In the genomic region with DNA sequence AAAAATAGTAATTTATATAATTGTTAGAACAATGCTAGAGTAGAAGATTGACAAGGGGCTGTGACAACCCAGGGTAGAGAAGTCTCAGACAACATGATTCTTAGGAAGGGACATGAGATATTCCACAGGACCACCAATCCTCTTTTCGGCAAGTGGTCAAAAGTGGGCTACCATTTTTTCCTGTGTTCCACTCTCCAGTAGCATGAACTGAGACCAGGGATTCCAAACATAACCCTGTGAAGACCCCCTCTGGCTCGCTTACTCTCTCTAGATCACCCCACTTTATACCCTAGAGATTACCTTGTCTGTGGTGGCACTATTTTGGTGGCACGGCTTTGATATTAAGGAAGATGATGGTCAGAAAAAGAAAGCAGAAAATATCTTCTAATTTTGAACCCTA, we compare ENCODE assay signal across 19 cellular contexts. TPM values are rescaled to one million over a fixed set of nuclear protein-coding genes. Genes with fewer than 3 reads are reported as not detected.
DNase-seq lines count a peak whose midpoint lies in the region; ATAC-seq, FAIRE-seq and TF ChIP-seq lines count a peak whose summit lies in the region.
"Had no signal": no experiment of that assay in that cellular context is flagged by ENCODE, and none has a peak within 500 bp of the region (broad histone marks: within the 10 kb centered on the region; RNA-seq: fewer than 3 reads in every experiment).

No MANE protein-coding gene starts in this region.

- no peak for DNase-seq in CD8-positive, alpha-beta memory T cell
- peak; percentile 60 for DNase-seq in OCI-LY7 (ENCODE audit: low spot score)
- no peak for DNase-seq in GM12878 (ENCODE audit: low read depth, low spot score)
- DNase-seq in PC-3, result no peak
- DNase-seq in COR-L47 (lab: John Stamatoyannopoulos, UW), result no peak
- DNase-seq: activated effector memory CD4-positive, alpha-beta T cell treated with Interleukin-2 at 50 U/mL for 16 hours; body of pancreas; KG1; left lung; NCI-H146; NCI-H2227 treated with DMSO at 0.1 percent for 48 hours; ovary; stimulated activated CD4-positive, alpha-beta T cell treated with anti-CD3 and anti-CD28 coated beads, Interleukin-4, amount 100 ng/mL, for 1 hour; stimulated activated CD8-positive, alpha-beta memory T cell treated with anti-CD3 and anti-CD28 coated beads, Interleukin-4, amount 100 ng/mL, for 48 hours; tibial artery had no signal

- POLR2A ChIA-PET in CD8-positive, alpha-beta memory T cell (lab: Charles Lee), result no interaction called here
- POLR2A ChIA-PET in OCI-LY7 (lab: Charles Lee) (interaction anchor here (0.6 to 16.9 kb wide), 13 partner anchors 8 to 887 kb away, joined by 3 to 566 read pairs (median 6); partner anchors contain the start of gene BTLA), GM12878 (lab: Charles Lee) (interaction anchor here (0.9 to 12.8 kb wide), 5 partner anchors 8 to 365 kb away, joined by 3 to 345 read pairs (median 9); partner anchors contain the start of gene BTLA), PC-3 (lab: Charles Lee; ENCODE audit: unreplicated experiment) (no interaction called here)

- H3K9me2 ChIP-seq in OCI-LY7 (ENCODE audit: insufficient read depth, low read length) (no peaks in the 10 kb centered on the region), PC-3 (replicated peaks; ENCODE audit: low read length) (no peaks in the 10 kb centered on the region)

- peak overlapping the region in 3 of 11 experiments; percentile 66 to 71 (median 66); a peak in 6 of 22 replicates for H3K9ac ChIP-seq in BLaER1 treated with 17β-estradiol and CSF1 and Interleukin-3, amounts not matched to agents 10 nM and 100 nM
- H3K9ac ChIP-seq in GM12878 (ENCODE audit: control insufficient read depth, insufficient read depth, low read length) (peak overlapping the region; percentile 98), PC-3 (ENCODE audit: low read length) (no peak overlapping the region)

- no peak overlapping the region for H2AFZ ChIP-seq in OCI-LY7 (ENCODE audit: low read length)
- no peak overlapping the region for H2AFZ ChIP-seq in GM12878 (ENCODE audit: control insufficient read depth, low read depth, low read length)
- no peak overlapping the region for H2AFZ ChIP-seq in PC-3 (ENCODE audit: low read length)
- H2AFZ ChIP-seq: GM23338 had no signal

- TF ChIP-seq CTCF in OCI-LY7 (conservative IDR thresholded peaks at IDR 0.05; ENCODE audit: low read length), result no peak
- no peak for TF ChIP-seq CTCF in GM12878 (IDR thresholded peaks at IDR 0.05 in 2 of 3, conservative IDR thresholded peaks at IDR 0.05 in 1 of 3; ENCODE audit: control insufficient read depth in 2 of 3, extremely low read depth in 1 of 3, insufficient read depth in 1 of 3, low read depth in 3 of 3, low read length in 3 of 3)
- no peak for TF ChIP-seq CTCF in PC-3 (conservative IDR thresholded peaks at IDR 0.05; ENCODE audit: low read depth, low read length)

- no peaks in the 10 kb centered on the region for H4K20me1 ChIP-seq in BLaER1 treated with 17β-estradiol and CSF1 and Interleukin-3, amounts not matched to agents 10 nM and 100 nM
- H4K20me1 ChIP-seq in OCI-LY7 (ENCODE audit: insufficient read depth, low read length) (no peaks in the 10 kb centered on the region), GM12878 (ENCODE audit: control insufficient read depth, insufficient read depth) (no peaks in the 10 kb centered on the region), PC-3 (ENCODE audit: low read length) (no peaks in the 10 kb centered on the region)

- H3K9me3 Mint-ChIP-seq in CD8-positive, alpha-beta memory T cell, result no peaks in the 10 kb centered on the region
- H3K9me3 Mint-ChIP-seq: GM23338 had no signal

- WGBS in GM12878 (ENCODE audit: insufficient coverage, insufficient replicate concordance, low lambda C conversion rate, missing lambda C conversion rate), result 0% methylated on average over 3 of the region's 3 CpGs

- TF ChIP-seq POLR2A in GM12878 (IDR thresholded peaks at IDR 0.05; ENCODE audit: low read depth, low read length), result peak; percentile 58

- H3K27me3 Mint-ChIP-seq in CD8-positive, alpha-beta memory T cell, result peaks cover 0 to 1% of the 10 kb centered on the region in 2 donors

- peaks cover 51 to 99% (median 96%) of the 10 kb centered on the region in 10 experiments for H3K4me1 ChIP-seq in BLaER1 treated with 17β-estradiol and CSF1 and Interleukin-3, amounts not matched to agents 10 nM and 100 nM
- peaks cover 74% of the 10 kb centered on the region for H3K4me1 ChIP-seq in CD8-positive, alpha-beta memory T cell (ENCODE audit: insufficient read depth, low read length)
- H3K4me1 ChIP-seq in OCI-LY7 (ENCODE audit: insufficient read depth, low read length, poor library complexity, severe bottlenecking) (peaks cover 80% of the 10 kb centered on the region), GM12878 (ENCODE audit: control insufficient read depth, insufficient read depth, low read length) (peaks cover 53% of the 10 kb centered on the region), PC-3 (ENCODE audit: insufficient read depth, low read length) (peaks cover 11% of the 10 kb centered on the region)
- H3K4me1 ChIP-seq: gastroesophageal sphincter, tibial artery had no signal

- H3K4me1 Mint-ChIP-seq in CD8-positive, alpha-beta memory T cell, result peaks cover 67 to 93% (median 92%) of the 10 kb centered on the region in 3 donors

- TF ChIP-seq RAD21 in GM12878 (IDR thresholded peaks at IDR 0.05; ENCODE audit: insufficient read depth, low read depth, low read length), result no peak

- H3K9me3 ChIP-seq in BLaER1 treated with 17β-estradiol and CSF1 and Interleukin-3, amounts not matched to agents 10 nM and 100 nM (replicated peaks in 1 of 11), result no peaks in the 10 kb centered on the region
- no peaks in the 10 kb centered on the region for H3K9me3 ChIP-seq in CD8-positive, alpha-beta memory T cell (ENCODE audit: low read length)
- H3K9me3 ChIP-seq in OCI-LY7 (ENCODE audit: low read length) (no peaks in the 10 kb centered on the region), GM12878 (replicated peaks; ENCODE audit: control insufficient read depth, insufficient read depth, low read length) (no peaks in the 10 kb centered on the region), PC-3 (ENCODE audit: low read length) (no peaks in the 10 kb centered on the region)
- H3K9me3 ChIP-seq: body of pancreas, gastroesophageal sphincter, left lung, ovary, tibial artery had no signal

- CTCF ChIA-PET in CD8-positive, alpha-beta memory T cell (lab: Charles Lee), result interaction anchor here (1.2 kb wide), 1 partner anchor 20 kb away, joined by 7 read pairs; no protein-coding TSS in a partner anchor
- CTCF ChIA-PET in OCI-LY7 (lab: Charles Lee; ENCODE audit: unreplicated experiment) (interaction anchor here (0.9 kb wide), 1 partner anchor 17 kb away, joined by 3 read pairs; no protein-coding TSS in a partner anchor), GM12878 (lab: Yijun Ruan, JAX) (interaction anchor here (1.5 to 18.1 kb wide), 4 partner anchors 15 to 161 kb away, joined by 3 to 226 read pairs (median 13); partner anchors contain the start of gene SLC9C1), PC-3 (lab: Charles Lee) (no interaction called here)

- peaks cover 0 to 17% (median 0%) of the 10 kb centered on the region in 11 experiments; a peak in 1 of 22 replicates for H3K36me3 ChIP-seq in BLaER1 treated with 17β-estradiol and CSF1 and Interleukin-3, amounts not matched to agents 10 nM and 100 nM
- no peaks in the 10 kb centered on the region for H3K36me3 ChIP-seq in CD8-positive, alpha-beta memory T cell (ENCODE audit: insufficient read depth, low read length)
- H3K36me3 ChIP-seq in OCI-LY7 (ENCODE audit: insufficient read depth, low read length), result peaks cover 51% of the 10 kb centered on the region
- H3K36me3 ChIP-seq in GM12878 (ENCODE audit: control insufficient read depth in 2 of 2, insufficient read depth in 2 of 2, low read length in 1 of 2), result peaks cover 0 to 2% of the 10 kb centered on the region in 2 experiments; a peak in 1 of 4 replicates
- no peaks in the 10 kb centered on the region for H3K36me3 ChIP-seq in PC-3 (ENCODE audit: low read depth, low read length)
- H3K36me3 ChIP-seq: gastroesophageal sphincter, left lung, ovary had no signal

- H3K4me2 ChIP-seq in BLaER1 treated with 17β-estradiol and CSF1 and Interleukin-3, amounts not matched to agents 10 nM and 100 nM, result peak overlapping the region; percentile 63 to 93 (median 82); a peak in 21 of 22 replicates
- H3K4me2 ChIP-seq in OCI-LY7 (ENCODE audit: low read length) (peak overlapping the region; percentile 99), GM12878 (ENCODE audit: control insufficient read depth, insufficient read depth) (peak overlapping the region; percentile 64), PC-3 (ENCODE audit: low read length) (no peak overlapping the region)
- H3K4me2 ChIP-seq: GM23338 had no signal

- intact Hi-C loops in OCI-LY7 (cut with micrococcal nuclease; ENCODE audit: unreplicated experiment), result loop anchor here (1.0 to 2.0 kb wide), 2 partner anchors 18 to 367 kb away; partner anchors contain the start of gene BTLA
- intact Hi-C loops in GM12878 (cut with micrococcal nuclease; ENCODE audit: unreplicated experiment), result loop anchor here (10.0 kb wide), 1 partner anchor 363 kb away; the partner anchor contains the start of gene BTLA
- intact Hi-C loops in PC-3 (cut with micrococcal nuclease), result no loop called here

- in situ Hi-C loops in GM12878 (cut with MboI), result no loop called here

- H3K79me2 ChIP-seq in OCI-LY7 (ENCODE audit: insufficient read depth, low read depth, low read length) (peaks cover 85% of the 10 kb centered on the region), GM12878 (ENCODE audit: control insufficient read depth, insufficient read depth, low read length) (peaks cover 82% of the 10 kb centered on the region), PC-3 (ENCODE audit: low read length) (no peaks in the 10 kb centered on the region)

- ATAC-seq in GM12878 (peak; percentile 0; the same call in 2 of the 3 replicates), PC-3 (no peak), HG03159 (IDR thresholded peaks at IDR 0.05; ENCODE audit: unreplicated experiment) (no peak)
- ATAC-seq: body of pancreas, gastroesophageal sphincter, GM23338 had no signal

- no TSS peak for BruUV-seq in OCI-LY7 (replicated peaks; lab: Mats Ljungman, UMichigan)
- BruUV-seq in GM12878 (replicated peaks; lab: Mats Ljungman, UMichigan), result no TSS peak
- BruUV-seq in PC-3 (replicated peaks; lab: Mats Ljungman, UMichigan), result no TSS peak

- no peaks in the 10 kb centered on the region for H3F3A ChIP-seq in PC-3 (ENCODE audit: low read length, unreplicated experiment)

- FAIRE-seq in GM12878 (lab: Jason Lieb, UNC), result no peak

- H3K4me3 ChIP-seq in BLaER1 treated with 17β-estradiol and CSF1 and Interleukin-3, amounts not matched to agents 10 nM and 100 nM, result peak overlapping the region in 5 of 10 experiments; percentile 35 to 62 (median 39); a peak in 9 of 20 replicates
- peak overlapping the region; percentile 78 for H3K4me3 ChIP-seq in CD8-positive, alpha-beta memory T cell (ENCODE audit: low read length)
- H3K4me3 ChIP-seq in OCI-LY7 (ENCODE audit: low read depth, low read length, poor library complexity, severe bottlenecking) (peak overlapping the region; percentile 86), GM12878 (peak overlapping the region; percentile 78), PC-3 (ENCODE audit: low read length) (no peak overlapping the region)
- H3K4me3 ChIP-seq: body of pancreas, gastroesophageal sphincter, GM23338, left lung, ovary, tibial artery had no signal

- H3K27ac ChIP-seq in BLaER1 treated with 17β-estradiol and CSF1 and Interleukin-3, amounts not matched to agents 10 nM and 100 nM, result peak overlapping the region in 6 of 11 experiments; percentile 38 to 61 (median 54); a peak in 8 of 22 replicates
- no peak overlapping the region for H3K27ac ChIP-seq in CD8-positive, alpha-beta memory T cell (ENCODE audit: low read depth, low read length)
- H3K27ac ChIP-seq in OCI-LY7 (ENCODE audit: low read depth, low read length, poor library complexity, severe bottlenecking) (peak overlapping the region; percentile 99), GM12878 (ENCODE audit: control insufficient read depth, insufficient read depth) (peak overlapping the region; percentile 99), PC-3 (ENCODE audit: low read length) (no peak overlapping the region)
- H3K27ac ChIP-seq: body of pancreas, gastroesophageal sphincter, ovary, tibial artery had no signal

- peaks cover 0 to 2% (median 0%) of the 10 kb centered on the region in 3 donors for H3K36me3 Mint-ChIP-seq in CD8-positive, alpha-beta memory T cell

- RAD21 ChIA-PET in GM12878 (lab: Charles Lee; ENCODE audit: unreplicated experiment), result interaction anchor here (1.1 to 17.9 kb wide), 12 partner anchors 9 to 438 kb away, joined by 3 to 457 read pairs (median 12); partner anchors contain the start of gene BTLA

- H3K4me3 Mint-ChIP-seq in CD8-positive, alpha-beta memory T cell, result peak overlapping the region; percentile 89 to 98 (median 91)
- H3K4me3 Mint-ChIP-seq: GM23338 had no signal

- peak overlapping the region in 7 of 8 donors; percentile 55 to 96 (median 86) for H3K27ac Mint-ChIP-seq in CD8-positive, alpha-beta memory T cell
- H3K27ac Mint-ChIP-seq: GM23338 had no signal

- no peaks in the 10 kb centered on the region for H3K27me3 ChIP-seq in BLaER1 treated with 17β-estradiol and CSF1 and Interleukin-3, amounts not matched to agents 10 nM and 100 nM
- H3K27me3 ChIP-seq in CD8-positive, alpha-beta memory T cell (ENCODE audit: insufficient read depth, low read length, poor library complexity, severe bottlenecking), result no peaks in the 10 kb centered on the region
- no peaks in the 10 kb centered on the region for H3K27me3 ChIP-seq in GM12878 (replicated peaks in 1 of 2; ENCODE audit: control insufficient read depth in 2 of 2, insufficient read depth in 2 of 2, low read length in 1 of 2)
- H3K27me3 ChIP-seq in PC-3 (ENCODE audit: low read length), result no peaks in the 10 kb centered on the region
- H3K27me3 ChIP-seq: body of pancreas, gastroesophageal sphincter, left lung, ovary, tibial artery had no signal

- no peak for TF ChIP-seq EP300 in GM12878 (IDR thresholded peaks at IDR 0.05; ENCODE audit: borderline replicate concordance in 1 of 2, control insufficient read depth in 1 of 2, low read depth in 2 of 2, low read length in 2 of 2)

- SMC1A ChIA-PET in GM12878 (lab: Charles Lee; ENCODE audit: uncharacterized antibody, unreplicated experiment), result interaction anchor here (1.0 to 18.5 kb wide), 14 partner anchors 6 to 374 kb away, joined by 3 to 489 read pairs (median 7); partner anchors contain the start of genes BTLA and SLC9C1

RNA-seq across cellular contexts. Expression of gene GCSAM, which starts 1.0 kb away (rescaled TPM):
- 1 to 10 TPM; 4.1 to 4.8 TPM for total RNA-seq in CD8-positive, alpha-beta memory T cell
- polyA plus RNA-seq in CD8-positive, alpha-beta memory T cell, result 17.8 TPM
- 160 and 193 TPM in 2 replicates for total RNA-seq in OCI-LY7 (2014; rRNA removed; shearing (Covaris generic))
- total RNA-seq in OCI-LY7 (2022) (195 and 247 TPM in 2 replicates), GM12878 (2014; rRNA removed) (88.3 and 106 TPM in 2 replicates), GM12878 (2014; rRNA removed; fragmentation: Illumina TruSeq; extraction: Trizol) (101 and 110 TPM in 2 replicates), GM12878 (2021) (81.5 and 100 TPM in 2 replicates), PC-3 (2014; rRNA removed) (not detected in 2 replicates)
- total RNA-seq in GM12878 (2013; cell fraction: nucleolus; rRNA removed), result 169 and 182 TPM in 2 replicates
- 153 TPM for polyA plus RNA-seq in GM12878 (2011; ENCODE audit: low read depth)
- polyA plus RNA-seq in GM12878 (2011; rRNA removed) (407 and 443 TPM in 2 replicates), GM12878 (2014; fragmentation: Illumina TruSeq; extraction: Trizol) (204 and 282 TPM in 2 replicates), GM12878 (2014; fragmentation: Nextera tagmentation; extraction: Ambion mirVana) (100 to 1,000 TPM; 127 to 168 TPM), GM12878 (2014; rRNA removed) (99.5 and 114 TPM in 2 replicates), GM12878 (2016; fragmentation: Nextera tagmentation; extraction: Ambion mirVana) (10 to 100 TPM; 85.4 to 89.0 TPM)
- 232 and 305 TPM in 2 replicates for polyA plus RNA-seq in GM12878 (2011; cell fraction: cytosol; rRNA removed)
- 125 and 223 TPM in 2 replicates for polyA plus RNA-seq in GM12878 (2011; cell fraction: nucleus; rRNA removed)
- 108 and 227 TPM in 2 replicates for polyA plus RNA-seq in GM12878 (2012)
- 212 and 219 TPM in 2 replicates for polyA minus RNA-seq in GM12878 (2011; rRNA and poly(A)+ RNA removed)
- 54.7 and 59.2 TPM in 2 replicates for polyA minus RNA-seq in GM12878 (2011; cell fraction: cytosol; rRNA and poly(A)+ RNA removed)
- 48.6 and 51.3 TPM in 2 replicates for polyA minus RNA-seq in GM12878 (2011; cell fraction: nucleus; rRNA and poly(A)+ RNA removed)
- total RNA-seq: body of pancreas, GM23338 had no signal

RNA-seq across cellular contexts. Expression of gene C3orf52, which starts 45.9 kb away (rescaled TPM):
- total RNA-seq in CD8-positive, alpha-beta memory T cell, result 1 to 10 TPM; 2.8 to 3.4 TPM
- polyA plus RNA-seq in CD8-positive, alpha-beta memory T cell, result 0.12 TPM
- total RNA-seq in OCI-LY7 (2014; rRNA removed; shearing (Covaris generic)), result 19.0 and 20.1 TPM in 2 replicates
- total RNA-seq in OCI-LY7 (2022) (11.2 and 17.9 TPM in 2 replicates), GM12878 (2014; rRNA removed) (0.45 and 0.71 TPM in 2 replicates), GM12878 (2014; rRNA removed; fragmentation: Illumina TruSeq; extraction: Trizol) (0.54 and 0.55 TPM in 2 replicates), GM12878 (2021) (0.15 and 0.19 TPM in 2 replicates), PC-3 (2014; rRNA removed) (14.8 and 16.7 TPM in 2 replicates)
- 52.9 TPM in 2 replicates for total RNA-seq in GM12878 (2013; cell fraction: nucleolus; rRNA removed)
- 2.1 TPM for polyA plus RNA-seq in GM12878 (2011; ENCODE audit: low read depth)
- polyA plus RNA-seq in GM12878 (2011; rRNA removed) (1.9 and 2.3 TPM in 2 replicates), GM12878 (2014; fragmentation: Illumina TruSeq; extraction: Trizol) (0.21 and 0.29 TPM in 2 replicates), GM12878 (2014; fragmentation: Nextera tagmentation; extraction: Ambion mirVana) (1 to 10 TPM in 1 of 2 experiments, under 1 TPM in 1; 0.93 to 1.1 TPM), GM12878 (2014; rRNA removed) (0.24 and 0.53 TPM in 2 replicates), GM12878 (2016; fragmentation: Nextera tagmentation; extraction: Ambion mirVana) (1 to 10 TPM; 1.8 TPM)
- polyA plus RNA-seq in GM12878 (2011; cell fraction: cytosol; rRNA removed), result 0.80 and 1.2 TPM in 2 replicates
- polyA plus RNA-seq in GM12878 (2011; cell fraction: nucleus; rRNA removed), result 2.3 and 4.2 TPM in 2 replicates
- 2.4 and 4.8 TPM in 2 replicates for polyA plus RNA-seq in GM12878 (2012)
- polyA minus RNA-seq in GM12878 (2011; rRNA and poly(A)+ RNA removed), result 4.0 and 7.6 TPM in 2 replicates
- 0.67 and 0.94 TPM in 2 replicates for polyA minus RNA-seq in GM12878 (2011; cell fraction: cytosol; rRNA and poly(A)+ RNA removed)
- 9.3 and 9.6 TPM in 2 replicates for polyA minus RNA-seq in GM12878 (2011; cell fraction: nucleus; rRNA and poly(A)+ RNA removed)

Comparison
In these comparisons a context has a peak if more than half of its experiments do, and no peak if none do; other contexts are left out.
1. H3K27ac ChIP-seq: peak in BLaER1 treated with 17β-estradiol and CSF1 and Interleukin-3, amounts not matched to agents 10 nM and 100 nM (6 of 11), OCI-LY7 (single experiment) and GM12878 (single experiment); none in CD8-positive, alpha-beta memory T cell (single experiment) and PC-3 (single experiment).
2. RNA of gene GCSAM, which starts 1.0 kb away (total RNA-seq): 160 to 247 TPM in OCI-LY7 and 81.5 to 182 TPM in GM12878; 4.1 to 4.8 TPM in CD8-positive, alpha-beta memory T cell and not detected in PC-3; every median in the first group is over 10 times any median in the second.
3. POLR2A ChIA-PET loops: an anchor here in OCI-LY7 (0.6 to 16.9 kb wide) and GM12878 (0.9 to 12.8 kb wide); none called in CD8-positive, alpha-beta memory T cell and PC-3.